ENCODE assay signal across 27 cellular contexts in genomic region chr10:21304198-21304597, GRCh38.
DNase-seq lines count a peak whose midpoint lies in the region; ATAC-seq and TF ChIP-seq lines count a peak whose summit lies in the region.
"Had no signal": no experiment of that assay in that cellular context is flagged by ENCODE, and none has a peak within 500 bp of the region (broad histone marks: within the 10 kb centered on the region; RNA-seq: fewer than 3 reads in every experiment).

No MANE protein-coding gene starts in this region.

- no peak overlapping the region for H2BK12ac ChIP-seq in trophoblast cell (ENCODE audit: low read length)
- H2BK12ac ChIP-seq in H9 (ENCODE audit: insufficient read length, low read depth, low read length) = no peak overlapping the region

- H4K91ac ChIP-seq in trophoblast cell (ENCODE audit: low read depth, low read length) = no peak overlapping the region
- no peak overlapping the region for H4K91ac ChIP-seq in H9 (ENCODE audit: insufficient read length, low read depth, low read length)

- peaks cover 0 to 3% of the 10 kb centered on the region in 2 experiments for H3K4me1 ChIP-seq in trophoblast cell (ENCODE audit: control insufficient read depth in 1 of 2, insufficient read depth in 2 of 2, low read length in 2 of 2)
- no peaks in the 10 kb centered on the region; the same call in 1 of the 2 replicates for H3K4me1 ChIP-seq in H9 (ENCODE audit: insufficient read depth, low read length)

- H3K36me3 ChIP-seq in trophoblast cell (ENCODE audit: control insufficient read depth in 1 of 2, insufficient read depth in 2 of 2, low read length in 2 of 2) (no peaks in the 10 kb centered on the region), brain microvascular endothelial cell (replicated peaks) (no peaks in the 10 kb centered on the region)

- H3K36me3 Mint-ChIP-seq in H9 (ENCODE audit: insufficient read depth in 1 of 3, low read depth in 3 of 3) = peaks cover 0 to 4% (median 0%) of the 10 kb centered on the region in 3 experiments; a peak in 1 of 7 replicates
- H3K36me3 Mint-ChIP-seq in type B pancreatic cell = no peaks in the 10 kb centered on the region
- H3K36me3 Mint-ChIP-seq: activated CD8-positive, alpha-beta memory T cell treated with anti-CD3 and anti-CD28 coated beads, Interleukin-2, amount 10 ng/mL, durations not matched to agents 7 days and 5 days; natural killer cell treated with Interleukin-12 subunit alpha and Interleukin-12 subunit beta and Interleukin-15 and Interleukin-18, amount 100 ng/mL, for 72 hours had no signal

- no peak overlapping the region for H2BK20ac ChIP-seq in H9 (ENCODE audit: low read depth, low read length, poor library complexity, severe bottlenecking)

- no peak overlapping the region for H3K23ac ChIP-seq in trophoblast cell (ENCODE audit: low read length)
- H3K23ac ChIP-seq in H9 (ENCODE audit: insufficient read length, low read depth, low read length) = no peak overlapping the region

- TF ChIP-seq CTCF in fibroblast of villous mesenchyme (IDR thresholded peaks at IDR 0.05; ENCODE audit: insufficient read depth, low read depth, low read length) = no peak
- TF ChIP-seq CTCF in H9 (conservative IDR thresholded peaks at IDR 0.05) = no peak
- no peak for TF ChIP-seq CTCF in type B pancreatic cell (conservative IDR thresholded peaks at IDR 0.05)
- no peak for TF ChIP-seq CTCF in brain microvascular endothelial cell (IDR thresholded peaks at IDR 0.05; ENCODE audit: low read depth, low read length, missing control alignments)

- H3K4ac ChIP-seq in trophoblast cell (ENCODE audit: low read depth, low read length) (no peak overlapping the region), H9 (ENCODE audit: low read depth, low read length) (no peak overlapping the region)

- H2BK5ac ChIP-seq in trophoblast cell (ENCODE audit: low read depth, low read length, poor library complexity) (no peak overlapping the region), H9 (ENCODE audit: insufficient read length, low read length) (no peak overlapping the region)

- no peak overlapping the region for H2AFZ ChIP-seq in trophoblast cell (ENCODE audit: insufficient read depth, low read length, poor library complexity)
- no peak overlapping the region for H2AFZ ChIP-seq in H9 (ENCODE audit: low read length)

- H3K56ac ChIP-seq in H9 (ENCODE audit: insufficient read length, low read depth, low read length) = no peak overlapping the region

- no CpG with 5 or more reads among the region's 5 CpGs for WGBS in trophoblast cell (ENCODE audit: extremely low coverage, insufficient coverage, insufficient read length)
- no CpG with 5 or more reads among the region's 5 CpGs for WGBS in H9 (ENCODE audit: extremely low coverage, insufficient read length, low lambda C conversion rate)

- H2AK5ac ChIP-seq in trophoblast cell (ENCODE audit: low read length) (no peak overlapping the region), H9 (ENCODE audit: insufficient read length, low read length) (no peak overlapping the region)

- ATAC-seq in HG03571 (IDR thresholded peaks at IDR 0.05; ENCODE audit: unreplicated experiment) = no peak
- ATAC-seq: activated CD8-positive, alpha-beta memory T cell treated with anti-CD3 and anti-CD28 coated beads, Interleukin-2, amount 10 ng/mL, durations not matched to agents 7 days and 5 days; effector memory CD8-positive, alpha-beta T cell; HepG2; left colon; natural killer cell treated with Interleukin-12 subunit alpha and Interleukin-12 subunit beta and Interleukin-15 and Interleukin-18, amount 100 ng/mL, for 72 hours had no signal

- H3K27ac ChIP-seq in trophoblast cell (ENCODE audit: low read depth, low read length) = no peak overlapping the region
- no peak overlapping the region for H3K27ac ChIP-seq in H9 (ENCODE audit: insufficient read length, low read depth, low read length)
- no peak overlapping the region for H3K27ac ChIP-seq in brain microvascular endothelial cell
- H3K27ac ChIP-seq: SK-N-MC had no signal

- H3K9ac ChIP-seq in trophoblast cell (ENCODE audit: low read length) (no peak overlapping the region), H9 (ENCODE audit: extremely low read depth, insufficient read length, low read length) (no peak overlapping the region)

- H4K5ac ChIP-seq in H9 (ENCODE audit: insufficient read length, low read depth, low read length) = no peak overlapping the region

- no peak overlapping the region for H4K8ac ChIP-seq in trophoblast cell (ENCODE audit: low read depth, low read length)
- no peak overlapping the region for H4K8ac ChIP-seq in H9 (replicated peaks; ENCODE audit: insufficient read length, low read depth, low read length)

- no peak overlapping the region for H2BK15ac ChIP-seq in H9 (ENCODE audit: low read depth, low read length)

- H3T11ph ChIP-seq in H9 (ENCODE audit: low read length) = no peak overlapping the region

- H3K9me3 ChIP-seq in trophoblast cell (ENCODE audit: insufficient read depth, low read depth, low read length) (no peaks in the 10 kb centered on the region), H9 (ENCODE audit: control insufficient read depth, low read depth, low read length) (no peaks in the 10 kb centered on the region)

- H3K79me1 ChIP-seq in trophoblast cell (ENCODE audit: low read length) (peaks cover 2% of the 10 kb centered on the region), H9 (ENCODE audit: insufficient read depth, low read depth, low read length, poor library complexity, severe bottlenecking) (no peaks in the 10 kb centered on the region)

- H3K14ac ChIP-seq in trophoblast cell (ENCODE audit: low read length) = no peak overlapping the region
- H3K14ac ChIP-seq in H9 (ENCODE audit: insufficient read depth, low read length) = no peak overlapping the region

- H3K18ac ChIP-seq in trophoblast cell (ENCODE audit: low read length) (no peak overlapping the region), H9 (ENCODE audit: insufficient read length, low read depth, low read length) (no peak overlapping the region)

- no peaks in the 10 kb centered on the region for H4K20me1 ChIP-seq in H9 (ENCODE audit: control insufficient read depth, insufficient read depth, insufficient read length)

- no peaks in the 10 kb centered on the region for H3K23me2 ChIP-seq in H9 (ENCODE audit: insufficient read length, low read depth, low read length, poor library complexity, severe bottlenecking)

- H4K12ac ChIP-seq in trophoblast cell (ENCODE audit: low read depth, low read length) = no peak overlapping the region

- H3K4me3 ChIP-seq in fibroblast of villous mesenchyme (ENCODE audit: low read depth, low read length) (no peak overlapping the region), trophoblast cell (ENCODE audit: low read depth, low read length) (no peak overlapping the region), brain microvascular endothelial cell (ENCODE audit: low read depth, low read length) (no peak overlapping the region)
- H3K4me3 ChIP-seq: SK-N-MC had no signal

- peaks cover 0 to 4% of the 10 kb centered on the region in 2 experiments; a peak in 1 of 5 replicates for H3K9me3 Mint-ChIP-seq in H9
- no peaks in the 10 kb centered on the region for H3K9me3 Mint-ChIP-seq in type B pancreatic cell
- H3K9me3 Mint-ChIP-seq: activated CD4-positive, alpha-beta T cell treated with anti-CD3 and anti-CD28 coated beads, Interleukin-2, amount 10 ng/mL, durations not matched to agents 7 days and 5 days; effector memory CD8-positive, alpha-beta T cell; HFFc6; natural killer cell treated with Interleukin-12 subunit alpha and Interleukin-12 subunit beta and Interleukin-15 and Interleukin-18, amount 100 ng/mL, for 72 hours had no signal

- peaks cover 17 to 18% of the 10 kb centered on the region in 2 experiments for H3K4me1 Mint-ChIP-seq in H9
- no peaks in the 10 kb centered on the region for H3K4me1 Mint-ChIP-seq in type B pancreatic cell (ENCODE audit: unreplicated experiment)
- H3K4me1 Mint-ChIP-seq: activated CD4-positive, alpha-beta T cell treated with anti-CD3 and anti-CD28 coated beads, Interleukin-2, amount 10 ng/mL, durations not matched to agents 7 days and 5 days; activated CD8-positive, alpha-beta memory T cell treated with anti-CD3 and anti-CD28 coated beads, Interleukin-2, amount 10 ng/mL, durations not matched to agents 7 days and 5 days had no signal

- H3K4me3 Mint-ChIP-seq in H9 (no peak overlapping the region), type B pancreatic cell (no peak overlapping the region)
- H3K4me3 Mint-ChIP-seq: activated CD4-positive, alpha-beta T cell treated with anti-CD3 and anti-CD28 coated beads, Interleukin-2, amount 10 ng/mL, durations not matched to agents 7 days and 5 days; activated CD8-positive, alpha-beta memory T cell treated with anti-CD3 and anti-CD28 coated beads, Interleukin-2, amount 10 ng/mL, durations not matched to agents 7 days and 5 days; effector memory CD8-positive, alpha-beta T cell; HFFc6; natural killer cell treated with Interleukin-12 subunit alpha and Interleukin-12 subunit beta and Interleukin-15 and Interleukin-18, amount 100 ng/mL, for 72 hours had no signal

- H3K27me3 ChIP-seq in trophoblast cell (ENCODE audit: insufficient read depth, low read length) = no peaks in the 10 kb centered on the region
- no peaks in the 10 kb centered on the region for H3K27me3 ChIP-seq in H9 (ENCODE audit: insufficient read depth, low read length)
- H3K27me3 ChIP-seq in brain microvascular endothelial cell (replicated peaks) = no peaks in the 10 kb centered on the region

- H3K4me2 ChIP-seq in trophoblast cell (ENCODE audit: low read length) (no peak overlapping the region), H9 (ENCODE audit: insufficient read depth, insufficient read length, low read length) (no peak overlapping the region)

- H2BK120ac ChIP-seq in trophoblast cell (ENCODE audit: insufficient read depth, low read length, poor library complexity) = no peak overlapping the region
- H2BK120ac ChIP-seq in H9 (ENCODE audit: low read depth, low read length, poor library complexity, severe bottlenecking) = no peak overlapping the region

- H3K79me2 ChIP-seq in trophoblast cell (ENCODE audit: control insufficient read depth, insufficient read depth, low read length, poor library complexity) (no peaks in the 10 kb centered on the region), H9 (ENCODE audit: insufficient read depth, low read length) (no peaks in the 10 kb centered on the region)

- DNase-seq in HCEC 1CT = peak; percentile 61
- peak; percentile 87 for DNase-seq in amniotic epithelial cell (ENCODE audit: low read depth)
- DNase-seq in fibroblast of villous mesenchyme (ENCODE audit: low read depth) = peak; percentile 36
- DNase-seq in trophoblast cell = peak; percentile 52 to 81
- DNase-seq in H9 = no peak
- DNase-seq in type B pancreatic cell (ENCODE audit: extremely low spot score, unreplicated experiment) = no peak
- no peak for DNase-seq in brain microvascular endothelial cell
- DNase-seq: activated CD4-positive, alpha-beta T cell treated with anti-CD3 and anti-CD28 coated beads, Interleukin-2, amount 10 ng/mL, durations not matched to agents 7 days and 5 days; activated CD8-positive, alpha-beta memory T cell treated with anti-CD3 and anti-CD28 coated beads, Interleukin-2, amount 10 ng/mL, durations not matched to agents 7 days and 5 days; activated naive CD4-positive, alpha-beta T cell treated with anti-CD3 and anti-CD28 coated beads, Interleukin-2, amount 50 U/mL, for 16 hours; anterior cingulate cortex; effector memory CD8-positive, alpha-beta T cell; GDM1; glutamatergic neuron; HFFc6; left colon; NCI-H1105 treated with DMSO at 0.1 percent for 48 hours; NCI-H2107; NCI-H510A; NK-92 treated with Interleukin-12 subunit alpha and Interleukin-12 subunit beta, amount 100 ng/mL, for 24 hours; RPMI8226; T-helper 2 cell had no signal

- in situ Hi-C loops in brain microvascular endothelial cell (cut with HindIII; ENCODE audit: low pct_ligation_motif_present, low sequenced_read_pairs) = no loop called here

- H3K27me3 Mint-ChIP-seq in H9 (ENCODE audit: low read depth) (no peaks in the 10 kb centered on the region), type B pancreatic cell (no peaks in the 10 kb centered on the region)
- H3K27me3 Mint-ChIP-seq: activated CD8-positive, alpha-beta memory T cell treated with anti-CD3 and anti-CD28 coated beads, Interleukin-2, amount 10 ng/mL, durations not matched to agents 7 days and 5 days; progenitor cell of endocrine pancreas had no signal

- peak overlapping the region in 1 of 3 experiments; percentile 62; a peak in 2 of 7 replicates for H3K27ac Mint-ChIP-seq in H9
- no peak overlapping the region for H3K27ac Mint-ChIP-seq in type B pancreatic cell
- H3K27ac Mint-ChIP-seq: activated CD4-positive, alpha-beta T cell treated with anti-CD3 and anti-CD28 coated beads, Interleukin-2, amount 10 ng/mL, durations not matched to agents 7 days and 5 days; activated CD8-positive, alpha-beta memory T cell treated with anti-CD3 and anti-CD28 coated beads, Interleukin-2, amount 10 ng/mL, durations not matched to agents 7 days and 5 days; effector memory CD8-positive, alpha-beta T cell; HFFc6; natural killer cell treated with Interleukin-12 subunit alpha and Interleukin-12 subunit beta and Interleukin-15 and Interleukin-18, amount 100 ng/mL, for 72 hours; progenitor cell of endocrine pancreas had no signal

Comparison
In these comparisons a context has a peak if more than half of its experiments do, and no peak if none do; other contexts are left out.
1. DNase-seq: peak in HCEC 1CT (single experiment), amniotic epithelial cell (single experiment), fibroblast of villous mesenchyme (single experiment) and trophoblast cell (2 of 2); none in H9 (single experiment), type B pancreatic cell (single experiment) and brain microvascular endothelial cell (single experiment).